In genomic region chr1:93909146-93910050, GRCh38 we compare ENCODE assay signal across 1 cellular context.
A peak's percentile ranks its signal among the peaks of the same experiment; 100 is the strongest.
TF ChIP-seq lines count a peak whose summit lies in the region.

TSS of gene GCLM (minus strand) at chr1:93909430. CDS start at chr1:93909163, 267 bp downstream.

TF ChIP-seq in K562, 482 proteins besides CTCF, POLR2A, EP300 and RAD21 (continued from another document and continues in another):
- TF ChIP-seq STAT6 (CRISPR knock-in tag; IDR thresholded peaks at IDR 0.05): no peak
- peak; percentile 74; the same call in 1 of the 2 replicates for TF ChIP-seq JUN (IDR thresholded peaks at IDR 0.05; ENCODE audit: borderline replicate concordance, low read depth, low read length)
- no peak for TF ChIP-seq JUN (CRISPR knock-in tag; IDR thresholded peaks at IDR 0.05; ENCODE audit: borderline replicate concordance)
- no peak for TF ChIP-seq ZNF512 (tag; IDR thresholded peaks at IDR 0.05)
- TF ChIP-seq MCM5 (IDR thresholded peaks at IDR 0.05; ENCODE audit: low read depth): no peak
- TF ChIP-seq TOE1 (IDR thresholded peaks at IDR 0.05; ENCODE audit: borderline replicate concordance): peak; percentile 51; the same call in 1 of the 2 replicates
- 0 out of 2 replicates have a peak, but pooled peaks have one; percentile 23 for TF ChIP-seq TOE1 (CRISPR knock-in tag; IDR thresholded peaks at IDR 0.05; ENCODE audit: borderline replicate concordance, low read depth)
- TF ChIP-seq ZNF174 (CRISPR knock-in tag; IDR thresholded peaks at IDR 0.05): no peak
- no peak for TF ChIP-seq NCOA2 (IDR thresholded peaks at IDR 0.05; ENCODE audit: partially characterized antibody in 2 of 2)
- TF ChIP-seq NFE2 (IDR thresholded peaks at IDR 0.05; ENCODE audit: low read depth): peak; percentile 99
- no peak for TF ChIP-seq EZH2 (IDR thresholded peaks at IDR 0.05; ENCODE audit: borderline replicate concordance, low read depth, low read length)
- TF ChIP-seq SMARCC2 (IDR thresholded peaks at IDR 0.05; ENCODE audit: low read depth): peak; percentile 54; the same call in 1 of the 2 replicates
- no peak for TF ChIP-seq ZNF444 (CRISPR knock-in tag; IDR thresholded peaks at IDR 0.05)
- TF ChIP-seq ZBTB17 (CRISPR knock-in tag; IDR thresholded peaks at IDR 0.05): no peak
- no peak for TF ChIP-seq POLR3A (IDR thresholded peaks at IDR 0.05; ENCODE audit: borderline replicate concordance, extremely low read depth, insufficient read depth, insufficient read length)
- TF ChIP-seq AFF1 (IDR thresholded peaks at IDR 0.05; ENCODE audit: low read depth in 1 of 2, partially characterized antibody in 2 of 2): peak in 1 of 2 experiments; percentile 93
- TF ChIP-seq ZNF561 (CRISPR knock-in tag; conservative IDR thresholded peaks at IDR 0.05): no peak
- no peak for TF ChIP-seq TCF7 (IDR thresholded peaks at IDR 0.05; ENCODE audit: borderline replicate concordance)
- peak; percentile 57 for TF ChIP-seq KAT2B (IDR thresholded peaks at IDR 0.05; ENCODE audit: low read depth, low read length)
- TF ChIP-seq HOXB6 (CRISPR knock-in tag; IDR thresholded peaks at IDR 0.05; ENCODE audit: borderline replicate concordance): no peak
- no peak for TF ChIP-seq SRSF7 (optimal IDR thresholded peaks at IDR 0.05; ENCODE audit: low read depth, low read length)
- TF ChIP-seq SPI1 (IDR thresholded peaks at IDR 0.05; ENCODE audit: borderline replicate concordance, low read depth, low read length): no peak
- TF ChIP-seq PRDM10 (IDR thresholded peaks at IDR 0.05; ENCODE audit: partially characterized antibody): no peak
- peak; percentile 82 for TF ChIP-seq CREB3L1 (IDR thresholded peaks at IDR 0.05; ENCODE audit: borderline replicate concordance, low read depth)
- no peak for TF ChIP-seq EWSR1 (IDR thresholded peaks at IDR 0.05; ENCODE audit: borderline replicate concordance, low read depth, partially characterized antibody)
- peak; percentile 79 for TF ChIP-seq KDM5B (IDR thresholded peaks at IDR 0.05; ENCODE audit: insufficient replicate concordance, low read depth, low read length)
- no peak for TF ChIP-seq NR0B1 (IDR thresholded peaks at IDR 0.05; ENCODE audit: partially characterized antibody)
- peak in 1 of 2 experiments; percentile 42; a peak in 1 of 3 replicates for TF ChIP-seq CBX3 (IDR thresholded peaks at IDR 0.05; ENCODE audit: borderline replicate concordance in 1 of 2, low read length in 2 of 2)
- TF ChIP-seq ZNF197 (CRISPR knock-in tag; IDR thresholded peaks at IDR 0.05; ENCODE audit: low read depth): no peak
- TF ChIP-seq CGGBP1 (CRISPR knock-in tag; IDR thresholded peaks at IDR 0.05): no peak; the same call in 1 of the 2 replicates
- peak; percentile 46 for TF ChIP-seq RBM25 (IDR thresholded peaks at IDR 0.05; ENCODE audit: low read depth, low read length, severe bottlenecking)
- TF ChIP-seq ZNF12 (CRISPR knock-in tag; IDR thresholded peaks at IDR 0.05): no peak
- no peak for TF ChIP-seq ZNF41 (CRISPR knock-in tag; conservative IDR thresholded peaks at IDR 0.05)
- no peak for TF ChIP-seq NFATC3 (IDR thresholded peaks at IDR 0.05)
- TF ChIP-seq RREB1 (CRISPR knock-in tag; IDR thresholded peaks at IDR 0.05): no peak
- TF ChIP-seq GABPB2 (CRISPR knock-in tag; conservative IDR thresholded peaks at IDR 0.05): no peak
- no peak; the same call in 1 of the 2 replicates for TF ChIP-seq ZNF583 (CRISPR knock-in tag; IDR thresholded peaks at IDR 0.05)
- no peak for TF ChIP-seq RBM34 (IDR thresholded peaks at IDR 0.05; ENCODE audit: borderline replicate concordance, insufficient read depth, low read length)
- no peak for TF ChIP-seq ZNF184 (CRISPR knock-in tag; IDR thresholded peaks at IDR 0.05)
- TF ChIP-seq ZNF766 (CRISPR knock-in tag; conservative IDR thresholded peaks at IDR 0.05): 0 out of 2 replicates have a peak, but pooled peaks have one; percentile 50
- no peak for TF ChIP-seq ZNF282 (CRISPR knock-in tag; IDR thresholded peaks at IDR 0.05)
